In genomic region chr12:57476162-57476992, GRCh38 we compare ENCODE assay signal across 8 cellular contexts. TPM values are rescaled to one million over a fixed set of nuclear protein-coding genes. Genes with fewer than 3 reads are reported as not detected.
DNase-seq lines count a peak whose midpoint lies in the region; ATAC-seq and TF ChIP-seq lines count a peak whose summit lies in the region.

No MANE protein-coding gene starts in this region.

- H3K9me3 Mint-ChIP-seq in MCF 10A (ENCODE audit: unreplicated experiment) (no peaks in the 10 kb centered on the region), brain (peaks cover 0 to 5% (median 0%) of the 10 kb centered on the region in 5 experiments)
- H3K9me3 Mint-ChIP-seq in stimulated activated naive CD8-positive, alpha-beta T cell treated with anti-CD3 and anti-CD28 coated beads, Interleukin-15, amount 100 ng/mL, for 72 hours, result no peaks in the 10 kb centered on the region

- intact Hi-C loops in breast epithelium (cut with DNase I; ENCODE audit: low total_unique reads), result no loop called here
- intact Hi-C loops in MCF 10A (cut with micrococcal nuclease), result no loop called here

- no peak overlapping the region for H2AFZ ChIP-seq in SU-DHL-6 (ENCODE audit: low read depth, low read length, severe bottlenecking)

- peak in 1 of 3 donors; percentile 14 for TF ChIP-seq CTCF in breast epithelium (IDR thresholded peaks at IDR 0.05)
- no peak for TF ChIP-seq CTCF in MCF 10A (IDR thresholded peaks at IDR 0.05; ENCODE audit: unreplicated experiment)
- TF ChIP-seq CTCF in SU-DHL-6 (IDR thresholded peaks at IDR 0.05; ENCODE audit: insufficient read depth, low read length, poor library complexity, severe bottlenecking), result peak; percentile 11
- no peak for TF ChIP-seq CTCF in brain (conservative IDR thresholded peaks at IDR 0.05)

- peaks cover 7% of the 10 kb centered on the region for H3K4me1 Mint-ChIP-seq in MCF 10A (ENCODE audit: insufficient read depth, unreplicated experiment)
- peaks cover 9% of the 10 kb centered on the region for H3K4me1 Mint-ChIP-seq in brain
- H3K4me1 Mint-ChIP-seq in stimulated activated naive CD8-positive, alpha-beta T cell treated with anti-CD3 and anti-CD28 coated beads, Interleukin-15, amount 100 ng/mL, for 72 hours, result peaks cover 89% of the 10 kb centered on the region

- DNase-seq in breast epithelium (ENCODE audit: low spot score in 2 of 2), result no peak
- DNase-seq in MCF 10A (ENCODE audit: unreplicated experiment), result no peak
- DNase-seq in stimulated activated naive CD8-positive, alpha-beta T cell treated with anti-CD3 and anti-CD28 coated beads, Interleukin-15, amount 100 ng/mL, for 72 hours, result peak; percentile 73 to 90
- no peak for DNase-seq in NCI-H345 treated with DMSO at 0.1 percent for 48 hours (lab: John Stamatoyannopoulos, UW; ENCODE audit: unreplicated experiment)
- no peak for DNase-seq in glomerular visceral epithelial cell (ENCODE audit: extremely low spot score)

- peaks cover 12% of the 10 kb centered on the region; the same call in 1 of the 2 replicates for H3F3A ChIP-seq in SU-DHL-6 (ENCODE audit: insufficient read depth)

- H3K27me3 ChIP-seq in breast epithelium, result peaks cover 0 to 33% of the 10 kb centered on the region in 2 donors
- no peaks in the 10 kb centered on the region for H3K27me3 ChIP-seq in SU-DHL-6 (ENCODE audit: low read length)
- no peaks in the 10 kb centered on the region for H3K27me3 ChIP-seq in mononuclear cell (ENCODE audit: insufficient read depth, low read length)

- H3K27ac Mint-ChIP-seq in MCF 10A (ENCODE audit: low read depth, unreplicated experiment) (no peak overlapping the region), brain (no peak overlapping the region)
- peak overlapping the region; percentile 97 to 100 for H3K27ac Mint-ChIP-seq in stimulated activated naive CD8-positive, alpha-beta T cell treated with anti-CD3 and anti-CD28 coated beads, Interleukin-15, amount 100 ng/mL, for 72 hours

- H3K27ac ChIP-seq in breast epithelium, result peak overlapping the region in 1 of 2 donors; percentile 38
- no peak overlapping the region for H3K27ac ChIP-seq in SU-DHL-6 (ENCODE audit: low read depth, low read length)

- no peaks in the 10 kb centered on the region for H3K36me3 ChIP-seq in breast epithelium
- H3K36me3 ChIP-seq in SU-DHL-6 (ENCODE audit: low read length), result no peaks in the 10 kb centered on the region

- peak overlapping the region; percentile 49 for H3K4me2 ChIP-seq in SU-DHL-6 (ENCODE audit: low read depth, low read length, poor library complexity, severe bottlenecking)

- BruUV-seq in MCF 10A (replicated peaks; lab: Mats Ljungman, UMichigan), result no TSS peak

- H3K9me2 ChIP-seq in SU-DHL-6 (replicated peaks; ENCODE audit: insufficient read depth, low read length), result no peaks in the 10 kb centered on the region

- CTCF ChIA-PET in MCF 10A (lab: Yijun Ruan, JAX), result interaction anchor here (0.5 to 1.0 kb wide), 3 partner anchors 11 to 47 kb away, joined by 3 to 4 read pairs (median 3); no protein-coding TSS in a partner anchor

- H3K36me3 Mint-ChIP-seq in MCF 10A (ENCODE audit: insufficient read depth, unreplicated experiment) (no peaks in the 10 kb centered on the region), brain (no peaks in the 10 kb centered on the region)

- TF ChIP-seq POLR2A in breast epithelium (IDR thresholded peaks at IDR 0.05), result no peak

- no peaks in the 10 kb centered on the region for H4K20me1 ChIP-seq in SU-DHL-6 (ENCODE audit: low read depth, low read length)

- H3K4me1 ChIP-seq in breast epithelium (peaks cover 0 to 15% of the 10 kb centered on the region in 2 donors), mononuclear cell (ENCODE audit: insufficient read depth, low read length) (peaks cover 87% of the 10 kb centered on the region)

- ATAC-seq in stimulated activated naive CD8-positive, alpha-beta T cell treated with anti-CD3 and anti-CD28 coated beads, Interleukin-15, amount 100 ng/mL, for 72 hours, result peak; percentile 70

- H3K4me3 ChIP-seq in breast epithelium (peak overlapping the region; percentile 38 to 66 (median 51)), SU-DHL-6 (ENCODE audit: insufficient read depth, low read length, poor library complexity, severe bottlenecking) (no peak overlapping the region), mononuclear cell (ENCODE audit: low read length) (peak overlapping the region; percentile 64)

- H3K27me3 Mint-ChIP-seq in MCF 10A (ENCODE audit: insufficient read depth, unreplicated experiment) (peaks cover 89% of the 10 kb centered on the region), brain (peaks cover 100% of the 10 kb centered on the region)
- no peaks in the 10 kb centered on the region for H3K27me3 Mint-ChIP-seq in stimulated activated naive CD8-positive, alpha-beta T cell treated with anti-CD3 and anti-CD28 coated beads, Interleukin-15, amount 100 ng/mL, for 72 hours

- no peaks in the 10 kb centered on the region for H3K79me2 ChIP-seq in SU-DHL-6 (ENCODE audit: insufficient read depth, low read length)

- POLR2A ChIA-PET in MCF 10A (lab: Yijun Ruan, JAX), result no interaction called here

- H3K9ac ChIP-seq in SU-DHL-6 (ENCODE audit: low read length), result no peak overlapping the region

- H3K4me3 Mint-ChIP-seq in MCF 10A (ENCODE audit: unreplicated experiment) (no peak overlapping the region), brain (peak overlapping the region; percentile 68 to 86 (median 84))
- peak overlapping the region; percentile 80 to 97 for H3K4me3 Mint-ChIP-seq in stimulated activated naive CD8-positive, alpha-beta T cell treated with anti-CD3 and anti-CD28 coated beads, Interleukin-15, amount 100 ng/mL, for 72 hours

- H3K9me3 ChIP-seq in breast epithelium, result no peaks in the 10 kb centered on the region
- no peaks in the 10 kb centered on the region for H3K9me3 ChIP-seq in SU-DHL-6 (ENCODE audit: insufficient read depth, low read length)
- no peaks in the 10 kb centered on the region for H3K9me3 ChIP-seq in mononuclear cell (ENCODE audit: low read depth, low read length)

RNA-seq across cellular contexts. Expression of gene ARHGAP9, which starts 3.3 kb away (rescaled TPM):
- total RNA-seq in breast epithelium (10 to 100 TPM; 10.8 to 16.6 (median 11.1) TPM), MCF 10A (2022) (0.69 and 1.1 TPM in 2 replicates), mononuclear cell (77.6 TPM)
- 7.6 TPM for polyA plus RNA-seq in brain (ENCODE audit: insufficient read depth, low read depth, low replicate concordance)

RNA-seq across cellular contexts. Expression of gene MARS1, which starts 11.5 kb away (rescaled TPM):
- total RNA-seq in breast epithelium (10 to 100 TPM; 39.2 to 65.9 (median 60.2) TPM), MCF 10A (2022) (714 and 762 TPM in 2 replicates), mononuclear cell (90.3 TPM)
- 136 TPM for polyA plus RNA-seq in brain (ENCODE audit: insufficient read depth, low read depth, low replicate concordance)

RNA-seq across cellular contexts. Expression of gene GLI1, which starts 16.8 kb away (rescaled TPM):
- total RNA-seq in breast epithelium, result 1 to 10 TPM in 2 of 3 donors, under 1 TPM in 1; 0.66 to 2.1 (median 1.2) TPM
- not detected in 2 replicates for total RNA-seq in MCF 10A (2022)
- polyA plus RNA-seq in brain (ENCODE audit: insufficient read depth, low read depth, low replicate concordance), result 0.36 TPM
- total RNA-seq in mononuclear cell, result 0.10 TPM

RNA-seq across cellular contexts. Expression of gene INHBE, which starts 21.3 kb away (rescaled TPM):
- not detected for total RNA-seq in breast epithelium
- 2.1 and 5.0 TPM in 2 replicates for total RNA-seq in MCF 10A (2022)
- 10.8 TPM for polyA plus RNA-seq in brain (ENCODE audit: insufficient read depth, low read depth, low replicate concordance)
- total RNA-seq in mononuclear cell, result not detected

RNA-seq across cellular contexts. Expression of gene INHBC, which starts 41.8 kb away (rescaled TPM):
- total RNA-seq in breast epithelium (not detected), MCF 10A (2022) (not detected in 2 replicates), mononuclear cell (0.10 TPM)
- polyA plus RNA-seq in brain (ENCODE audit: insufficient read depth, low read depth, low replicate concordance), result not detected

Comparison
In these comparisons a context has a peak if more than half of its experiments do, and no peak if none do; other contexts are left out.
1. DNase-seq: peak in stimulated activated naive CD8-positive, alpha-beta T cell treated with anti-CD3 and anti-CD28 coated beads, Interleukin-15, amount 100 ng/mL, for 72 hours (2 of 2); none in breast epithelium (0 of 2), MCF 10A (single experiment), NCI-H345 treated with DMSO at 0.1 percent for 48 hours (single experiment) and glomerular visceral epithelial cell (single experiment).
2. H3K27ac Mint-ChIP-seq: peak in stimulated activated naive CD8-positive, alpha-beta T cell treated with anti-CD3 and anti-CD28 coated beads, Interleukin-15, amount 100 ng/mL, for 72 hours (2 of 2); none in MCF 10A (single experiment) and brain (0 of 5).